In genomic region chr5:10761842-10762165, GRCh38 we compare ENCODE assay signal across 8 cellular contexts. TPM values are rescaled to one million over a fixed set of nuclear protein-coding genes. Genes with fewer than 3 reads are reported as not detected.
DNase-seq lines count a peak whose midpoint lies in the region; ATAC-seq, FAIRE-seq and TF ChIP-seq lines count a peak whose summit lies in the region.

No MANE protein-coding gene starts in this region.

- CTCF ChIA-PET in A549 (lab: Yijun Ruan, JAX) (no interaction called here), PC-9 (lab: Charles Lee) (no interaction called here)

- no peak for TF ChIP-seq POLR2A in A549 (IDR thresholded peaks at IDR 0.05; ENCODE audit: low read length)

- peak overlapping the region; percentile 73 for H3K4me2 ChIP-seq in A549
- H3K4me2 ChIP-seq in PC-9, result peak overlapping the region; percentile 93

- 89% methylated on average over 7 of the region's 7 CpGs for WGBS in A549 (ENCODE audit: missing lambda C conversion rate)

- H3K9me2 ChIP-seq in PC-9 (ENCODE audit: insufficient read depth), result no peaks in the 10 kb centered on the region

- intact Hi-C loops in PC-9 (cut with micrococcal nuclease; ENCODE audit: unreplicated experiment), result loop anchor here (1.0 to 5.0 kb wide), 3 partner anchors 42 to 200 kb away; no protein-coding TSS in a partner anchor

- peak overlapping the region; percentile 75 for H3K4me3 Mint-ChIP-seq in osteocyte (ENCODE audit: unreplicated experiment)

- H4K20me1 ChIP-seq in PC-9 (ENCODE audit: insufficient read depth), result peaks cover 14% of the 10 kb centered on the region

- peaks cover 6% of the 10 kb centered on the region for H3K4me1 ChIP-seq in A549
- peaks cover 36% of the 10 kb centered on the region for H3K4me1 ChIP-seq in PC-9 (replicated peaks; ENCODE audit: insufficient read depth)

- TF ChIP-seq RAD21 in A549 (conservative IDR thresholded peaks at IDR 0.05 in 1 of 2, IDR thresholded peaks at IDR 0.05 in 1 of 2), result no peak

- no peaks in the 10 kb centered on the region for H3K9me3 Mint-ChIP-seq in osteocyte (ENCODE audit: unreplicated experiment)

- H3F3A ChIP-seq in PC-9 (ENCODE audit: insufficient read depth, low read depth), result peaks cover 15% of the 10 kb centered on the region

- H3K4me3 ChIP-seq in A549 (peak overlapping the region; percentile 98), PC-9 (peak overlapping the region; percentile 76; the same call in 1 of the 2 replicates), epithelial cell of esophagus (ENCODE audit: low read length) (peak overlapping the region; percentile 41)

- H3K9me3 ChIP-seq in A549, result no peaks in the 10 kb centered on the region
- no peaks in the 10 kb centered on the region for H3K9me3 ChIP-seq in PC-9 (ENCODE audit: insufficient read depth, low read depth)

- H3K27me3 Mint-ChIP-seq in osteocyte (ENCODE audit: unreplicated experiment), result no peaks in the 10 kb centered on the region

- peaks cover 31% of the 10 kb centered on the region for H3K4me1 Mint-ChIP-seq in osteocyte (ENCODE audit: unreplicated experiment)

- no peak for FAIRE-seq in A549 (lab: Jason Lieb, UNC)

- TF ChIP-seq CTCF in A549 (IDR thresholded peaks at IDR 0.05) (no peak), PC-9 (conservative IDR thresholded peaks at IDR 0.05) (no peak), epithelial cell of esophagus (IDR thresholded peaks at IDR 0.05; ENCODE audit: insufficient read depth, low read depth, low read length, missing control alignments) (no peak), osteocyte (IDR thresholded peaks at IDR 0.05) (no peak)

- H3K36me3 ChIP-seq in PC-9 (ENCODE audit: low read depth), result 0 out of 2 replicates have a peak, but pooled peaks cover 3% of the 10 kb centered on the region

- DNase-seq in A549 (ENCODE audit: low read depth in 1 of 2, low spot score in 1 of 2) (no peak), PC-9 (peak in 1 of 2 experiments; percentile 35), epithelial cell of esophagus (ENCODE audit: low read depth) (no peak), osteocyte (ENCODE audit: extremely low spot score, unreplicated experiment) (no peak), NCI-H2029 (lab: John Stamatoyannopoulos, UW) (no peak), Ammon's horn (ENCODE audit: low spot score) (no peak), cerebellar nuclear complex (lab: John Stamatoyannopoulos, UW) (no peak)

- H3K27ac ChIP-seq in A549 (peak overlapping the region; percentile 73 to 97), PC-9 (peak overlapping the region; percentile 57)

- BruUV-seq in PC-9 (replicated peaks; lab: Mats Ljungman, UMichigan), result TSS peak; percentile 81

- no peaks in the 10 kb centered on the region for H3K36me3 Mint-ChIP-seq in osteocyte (ENCODE audit: unreplicated experiment)

- POLR2A ChIA-PET in A549 (lab: Yijun Ruan, JAX), result no interaction called here
- POLR2A ChIA-PET in PC-9 (lab: Charles Lee; ENCODE audit: unreplicated experiment), result interaction anchor here (1.4 kb wide), 1 partner anchor 60 kb away, joined by 14 read pairs; no protein-coding TSS in a partner anchor

- peak overlapping the region; percentile 90 for H3K27ac Mint-ChIP-seq in osteocyte (ENCODE audit: unreplicated experiment)

- peak overlapping the region; percentile 94 for H2AFZ ChIP-seq in PC-9

- no peaks in the 10 kb centered on the region for H3K27me3 ChIP-seq in PC-9 (ENCODE audit: insufficient read depth, low read depth)

- ATAC-seq in A549 (no peak), GM19397 (IDR thresholded peaks at IDR 0.05; ENCODE audit: unreplicated experiment) (peak; percentile 7)

- TF ChIP-seq EP300 in A549 (IDR thresholded peaks at IDR 0.05), result no peak

- H3K79me2 ChIP-seq in PC-9 (ENCODE audit: low read depth), result peaks cover 39% of the 10 kb centered on the region

TF ChIP-seq in A549, 52 proteins besides CTCF, POLR2A, EP300 and RAD21:
- TF ChIP-seq JUN (IDR thresholded peaks at IDR 0.05) (no peak), MAZ (IDR thresholded peaks at IDR 0.05; ENCODE audit: borderline replicate concordance, low read depth, low read length) (no peak), CBX8 (IDR thresholded peaks at IDR 0.05) (no peak), FOXS1 (CRISPR knock-in tag; IDR thresholded peaks at IDR 0.05) (no peak), ATOH8 (CRISPR knock-in tag; IDR thresholded peaks at IDR 0.05; ENCODE audit: low read depth) (no peak)

RNA-seq across cellular contexts. Expression of gene DAP, which starts 0.8 kb away (rescaled TPM):
- polyA plus RNA-seq in A549 (2011; rRNA removed) (24.2 and 46.4 TPM in 2 replicates), A549 (2017; fragmentation: RNase III; extraction: RNeasy Plus Mini Kit Qiagen cat#74134 plus additional on column Dnase treatment) (47.3 to 65.0 TPM (median 54.9 TPM) in 3 replicates)
- polyA plus RNA-seq in A549 (2012; cell fraction: cytosol; rRNA removed), result 36.5 and 45.3 TPM in 2 replicates
- polyA plus RNA-seq in A549 (2012; cell fraction: nucleus; rRNA removed), result 23.6 and 24.7 TPM in 2 replicates
- polyA minus RNA-seq in A549 (2011; rRNA and poly(A)+ RNA removed), result 55.9 and 67.3 TPM in 2 replicates
- total RNA-seq in PC-9 (2021) (256 and 279 TPM in 2 replicates), osteocyte (168 and 173 TPM in 2 replicates)

Comparison
In these comparisons a context has a peak if more than half of its experiments do, and no peak if none do; other contexts are left out.
1. H3K4me3 ChIP-seq: peak in every context shown above with its lines; median percentile 98 in A549; 76 in PC-9; 41 in epithelial cell of esophagus.